Comparison of ENCODE assay signal across 8 cellular contexts in the genomic region with DNA sequence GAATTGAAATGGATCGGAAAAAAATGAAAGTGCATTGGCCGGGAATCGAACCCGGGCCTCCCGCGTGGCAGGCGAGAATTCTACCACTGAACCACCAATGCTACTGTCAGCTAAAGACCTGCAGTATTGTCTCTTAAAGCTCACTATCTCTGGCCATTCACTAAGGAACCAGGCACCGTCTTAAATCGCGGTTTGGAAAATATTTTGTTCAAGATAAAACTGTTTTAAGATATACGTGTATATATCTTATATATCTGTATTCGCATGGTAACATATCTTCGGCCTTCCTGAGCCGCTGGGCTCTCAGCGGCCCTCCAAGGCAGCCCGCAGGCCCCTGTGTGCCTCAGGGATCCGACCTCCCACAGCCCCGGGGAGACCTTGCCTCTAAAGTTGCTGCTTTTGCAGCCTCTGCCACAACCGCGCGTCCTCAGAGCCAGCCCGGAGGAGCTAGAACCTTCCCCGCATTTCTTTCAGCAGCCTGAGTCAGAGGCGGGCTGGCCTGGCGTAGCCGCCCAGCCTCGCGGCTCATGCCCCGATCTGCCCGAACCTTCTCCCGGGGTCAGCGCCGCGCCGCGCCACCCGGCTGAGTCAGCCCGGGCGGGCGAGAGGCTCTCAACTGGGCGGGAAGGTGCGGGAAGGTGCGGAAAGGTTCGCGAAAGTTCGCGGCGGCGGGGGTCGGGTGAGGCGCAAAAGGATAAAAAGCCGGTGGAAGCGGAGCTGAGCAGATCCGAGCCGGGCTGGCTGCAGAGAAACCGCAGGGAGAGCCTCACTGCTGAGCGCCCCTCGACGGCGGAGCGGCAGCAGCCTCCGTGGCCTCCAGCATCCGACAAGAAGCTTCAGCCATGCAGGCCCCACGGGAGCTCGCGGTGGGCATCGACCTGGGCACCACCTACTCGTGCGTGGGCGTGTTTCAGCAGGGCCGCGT. TPM values are rescaled to one million over a fixed set of nuclear protein-coding genes. Genes with fewer than 3 reads are reported as not detected.
DNase-seq lines count a peak whose midpoint lies in the region; ATAC-seq lines count a peak whose summit lies in the region.
"Not testable (repeated sequence)": the region's sequence is repeated elsewhere in the genome, so short reads cannot be mapped to it uniquely, and the experiment has no call there.

TSS of gene HSPA6 (plus strand) at position 724 of the 925 bp plus-strand sequence. CDS start at position 843, 119 bp downstream.

- H3K9me3 Mint-ChIP-seq in T-helper 1 cell treated with Interleukin-12 subunit alpha and Interleukin-12 subunit beta and Interleukin-4 antibody, amounts not matched to agents 30 μg/mL and 1 μg/mL, for 36 hours; activated naive CD8-positive, alpha-beta T cell treated with anti-CD3 and anti-CD28 coated beads, Interleukin-2, amount 50 U/mL, for 24 hours: not testable (repeated sequence)

- H3K27ac Mint-ChIP-seq in T-helper 1 cell treated with Interleukin-12 subunit alpha and Interleukin-12 subunit beta and Interleukin-4 antibody, amounts not matched to agents 30 μg/mL and 1 μg/mL, for 36 hours, result peak within 1 kb of the TSS; percentile 87
- H3K27ac Mint-ChIP-seq in activated naive CD8-positive, alpha-beta T cell treated with anti-CD3 and anti-CD28 coated beads, Interleukin-2, amount 50 U/mL, for 24 hours, result peak within 1 kb of the TSS; percentile 94

- H3K27ac ChIP-seq in substantia nigra (ENCODE audit: low read depth, low read length, poor library complexity, severe bottlenecking), result peak within 1 kb of the TSS; percentile 77

- peak within 1 kb of the TSS; percentile 84 for H3K4me3 Mint-ChIP-seq in T-helper 1 cell treated with Interleukin-12 subunit alpha and Interleukin-12 subunit beta and Interleukin-4 antibody, amounts not matched to agents 30 μg/mL and 1 μg/mL, for 36 hours
- H3K4me3 Mint-ChIP-seq in activated naive CD8-positive, alpha-beta T cell treated with anti-CD3 and anti-CD28 coated beads, Interleukin-2, amount 50 U/mL, for 24 hours, result peak within 1 kb of the TSS; percentile 80

- ATAC-seq in HG02642 (IDR thresholded peaks at IDR 0.05; ENCODE audit: poor library complexity, unreplicated experiment), result peak; percentile 56
- ATAC-seq in activated naive CD8-positive, alpha-beta T cell treated with anti-CD3 and anti-CD28 coated beads, Interleukin-2, amount 50 U/mL, for 24 hours, result peak; percentile 82

- DNase-seq in GDM1 (lab: John Stamatoyannopoulos, UW) (peak; percentile 59), NCI-H1436 (lab: John Stamatoyannopoulos, UW) (peak; percentile 36), head of caudate nucleus (peak; percentile 44 to 96 (median 79)), occipital lobe (lab: John Stamatoyannopoulos, UW) (peak; percentile 65), substantia nigra (lab: John Stamatoyannopoulos, UW) (peak in 34 of 49 donors; percentile 25 to 85 (median 58))
- DNase-seq in activated naive CD8-positive, alpha-beta T cell treated with anti-CD3 and anti-CD28 coated beads, Interleukin-2, amount 50 U/mL, for 24 hours, result peak; percentile 76

- H3K36me3 Mint-ChIP-seq in T-helper 1 cell treated with Interleukin-12 subunit alpha and Interleukin-12 subunit beta and Interleukin-4 antibody, amounts not matched to agents 30 μg/mL and 1 μg/mL, for 36 hours (ENCODE audit: low read depth); activated naive CD8-positive, alpha-beta T cell treated with anti-CD3 and anti-CD28 coated beads, Interleukin-2, amount 50 U/mL, for 24 hours (ENCODE audit: low read depth): not testable (repeated sequence)

- intact Hi-C loops in head of caudate nucleus (cut with DNase I), result not testable (repeated sequence)

- H3K27me3 Mint-ChIP-seq in T-helper 1 cell treated with Interleukin-12 subunit alpha and Interleukin-12 subunit beta and Interleukin-4 antibody, amounts not matched to agents 30 μg/mL and 1 μg/mL, for 36 hours (ENCODE audit: low read depth), result peaks cover 52% of the 10 kb centered on the region
- H3K27me3 Mint-ChIP-seq in activated naive CD8-positive, alpha-beta T cell treated with anti-CD3 and anti-CD28 coated beads, Interleukin-2, amount 50 U/mL, for 24 hours, result peaks cover 23% of the 10 kb centered on the region

- peaks cover 12% of the 10 kb centered on the region for H3K4me1 Mint-ChIP-seq in T-helper 1 cell treated with Interleukin-12 subunit alpha and Interleukin-12 subunit beta and Interleukin-4 antibody, amounts not matched to agents 30 μg/mL and 1 μg/mL, for 36 hours (ENCODE audit: low read depth)
- H3K4me1 Mint-ChIP-seq in activated naive CD8-positive, alpha-beta T cell treated with anti-CD3 and anti-CD28 coated beads, Interleukin-2, amount 50 U/mL, for 24 hours, result peaks cover 12% of the 10 kb centered on the region

RNA-seq across cellular contexts. Expression of gene HSPA6, which starts in this region (rescaled TPM):
- total RNA-seq in occipital lobe, result 0.31 TPM

Comparison
In these comparisons a context has a peak if more than half of its experiments do, and no peak if none do; other contexts are left out.
1. Peak in every context shown above with its lines: DNase-seq, ATAC-seq and H3K27ac ChIP-seq.
2. Peak in DNase-seq in occipital lobe; RNA of the gene not detected or under 1 TPM.